18 cellular contexts compared by ENCODE assay signal in genomic region chr17:2901582-2901981, GRCh38.
"Had no signal": no experiment of that assay in that cellular context is flagged by ENCODE, and none has a peak within 500 bp of the region (broad histone marks: within the 10 kb centered on the region; RNA-seq: fewer than 3 reads in every experiment).

No MANE protein-coding gene starts in this region.

- H3K36me3 ChIP-seq: ascending aorta, cardiac muscle cell, gastroesophageal sphincter, lower lobe of right lung, vagina had no signal

- H3K4me3 Mint-ChIP-seq: activated CD4-positive, alpha-beta memory T cell treated with anti-CD3 and anti-CD28 coated beads for 36 hours; activated naive CD8-positive, alpha-beta T cell; naive thymus-derived CD4-positive, alpha-beta T cell; stimulated activated naive CD8-positive, alpha-beta T cell treated with anti-CD3 and anti-CD28 coated beads, Interleukin-15, amount 100 ng/mL, for 72 hours had no signal

- ATAC-seq: gastroesophageal sphincter; lower lobe of right lung; naive thymus-derived CD4-positive, alpha-beta T cell; stimulated activated naive CD8-positive, alpha-beta T cell treated with anti-CD3 and anti-CD28 coated beads, Interleukin-15, amount 100 ng/mL, for 72 hours had no signal

- H3K9me3 Mint-ChIP-seq: naive thymus-derived CD4-positive, alpha-beta T cell; stimulated activated naive CD8-positive, alpha-beta T cell treated with anti-CD3 and anti-CD28 coated beads, Interleukin-15, amount 100 ng/mL, for 72 hours had no signal

- H3K27me3 ChIP-seq: ascending aorta, cardiac muscle cell, gastroesophageal sphincter, hepatocyte, vagina had no signal

- H3K4me3 ChIP-seq: ascending aorta, cardiac muscle cell, gastroesophageal sphincter, hepatocyte, lower lobe of right lung, vagina had no signal

- H3K27ac ChIP-seq: ascending aorta, cardiac muscle cell, gastroesophageal sphincter, lower lobe of right lung, vagina had no signal

- H3K36me3 Mint-ChIP-seq: activated naive CD8-positive, alpha-beta T cell had no signal

- H3K27me3 Mint-ChIP-seq: activated CD4-positive, alpha-beta memory T cell treated with anti-CD3 and anti-CD28 coated beads for 36 hours; activated naive CD8-positive, alpha-beta T cell; naive thymus-derived CD4-positive, alpha-beta T cell; stimulated activated naive CD8-positive, alpha-beta T cell treated with anti-CD3 and anti-CD28 coated beads, Interleukin-15, amount 100 ng/mL, for 72 hours had no signal

- DNase-seq: activated CD4-positive, alpha-beta memory T cell treated with anti-CD3 and anti-CD28 coated beads for 36 hours; activated CD4-positive, alpha-beta T cell treated with anti-CD3 and anti-CD28 coated beads for 1 hour; activated gamma-delta T cell; activated T-cell treated with anti-CD3 and anti-CD28 coated beads, Interleukin-2, amount 50 U/mL, for 48 hours; cortex of kidney; lower lobe of right lung; midbrain; naive thymus-derived CD4-positive, alpha-beta T cell; occipital lobe; stimulated activated CD4-positive, alpha-beta T cell treated with anti-CD3 and anti-CD28 coated beads, Interleukin-4, amount 100 ng/mL, for 1 hour; stimulated activated CD8-positive, alpha-beta memory T cell treated with anti-CD3 and anti-CD28 coated beads, Interleukin-4, amount 100 ng/mL, for 48 hours; stimulated activated naive CD8-positive, alpha-beta T cell treated with anti-CD3 and anti-CD28 coated beads, Interleukin-15, amount 100 ng/mL, for 72 hours had no signal

- H3K4me1 Mint-ChIP-seq: stimulated activated naive CD8-positive, alpha-beta T cell treated with anti-CD3 and anti-CD28 coated beads, Interleukin-15, amount 100 ng/mL, for 72 hours had no signal

- H3K27ac Mint-ChIP-seq: activated CD4-positive, alpha-beta memory T cell treated with anti-CD3 and anti-CD28 coated beads for 36 hours; activated naive CD8-positive, alpha-beta T cell; naive thymus-derived CD4-positive, alpha-beta T cell; stimulated activated naive CD8-positive, alpha-beta T cell treated with anti-CD3 and anti-CD28 coated beads, Interleukin-15, amount 100 ng/mL, for 72 hours had no signal

- H3K4me1 ChIP-seq: ascending aorta, lower lobe of right lung, vagina had no signal

- H3K9me3 ChIP-seq: ascending aorta, gastroesophageal sphincter, lower lobe of right lung, vagina had no signal
